19 cellular contexts compared by ENCODE assay signal in genomic region chr19:56148955-56149655, GRCh38. TPM values are rescaled to one million over a fixed set of nuclear protein-coding genes. Genes with fewer than 3 reads are reported as not detected.
"Had no signal": no experiment of that assay in that cellular context is flagged by ENCODE, and none has a peak within 500 bp of the region (broad histone marks: within the 10 kb centered on the region; RNA-seq: fewer than 3 reads in every experiment).

No MANE protein-coding gene starts in this region.

RNA-seq across cellular contexts. Expression of gene GALP, which starts 26.7 kb away (rescaled TPM):
- total RNA-seq: naive thymus-derived CD4-positive, alpha-beta T cell; natural killer cell; occipital lobe; osteocyte; pancreas; posterior vena cava; prostate gland; pulmonary artery endothelial cell; right atrium auricular region; sciatic nerve; smooth muscle cell; spleen; suprapubic skin; testis; transverse colon; upper lobe of right lung; urinary bladder; vagina had no signal
- polyA plus RNA-seq: naive thymus-derived CD4-positive, alpha-beta T cell; neural cell; pancreas; smooth muscle cell; spleen; urinary bladder had no signal

RNA-seq across cellular contexts. Expression of gene ZSCAN5B, which starts 48.5 kb away (rescaled TPM):
- total RNA-seq: naive thymus-derived CD4-positive, alpha-beta T cell; natural killer cell; occipital lobe; osteocyte; pancreas; posterior vena cava; pulmonary artery endothelial cell; right atrium auricular region; sciatic nerve; smooth muscle cell; spleen; suprapubic skin; transverse colon; urinary bladder; vagina had no signal
- polyA plus RNA-seq: naive thymus-derived CD4-positive, alpha-beta T cell; urinary bladder had no signal

RNA-seq across cellular contexts. Expression of gene ZSCAN5C, which starts 53.0 kb away (rescaled TPM):
- total RNA-seq: naive thymus-derived CD4-positive, alpha-beta T cell; natural killer cell; occipital lobe; osteocyte; pancreas; posterior vena cava; prostate gland; pulmonary artery endothelial cell; right atrium auricular region; sciatic nerve; smooth muscle cell; spleen; suprapubic skin; transverse colon; upper lobe of right lung; urinary bladder; vagina had no signal
- polyA plus RNA-seq: naive thymus-derived CD4-positive, alpha-beta T cell; neural cell; pancreas; smooth muscle cell; spleen; urinary bladder had no signal
